ENCODE assay signal across 9 cellular contexts in the genomic region with DNA sequence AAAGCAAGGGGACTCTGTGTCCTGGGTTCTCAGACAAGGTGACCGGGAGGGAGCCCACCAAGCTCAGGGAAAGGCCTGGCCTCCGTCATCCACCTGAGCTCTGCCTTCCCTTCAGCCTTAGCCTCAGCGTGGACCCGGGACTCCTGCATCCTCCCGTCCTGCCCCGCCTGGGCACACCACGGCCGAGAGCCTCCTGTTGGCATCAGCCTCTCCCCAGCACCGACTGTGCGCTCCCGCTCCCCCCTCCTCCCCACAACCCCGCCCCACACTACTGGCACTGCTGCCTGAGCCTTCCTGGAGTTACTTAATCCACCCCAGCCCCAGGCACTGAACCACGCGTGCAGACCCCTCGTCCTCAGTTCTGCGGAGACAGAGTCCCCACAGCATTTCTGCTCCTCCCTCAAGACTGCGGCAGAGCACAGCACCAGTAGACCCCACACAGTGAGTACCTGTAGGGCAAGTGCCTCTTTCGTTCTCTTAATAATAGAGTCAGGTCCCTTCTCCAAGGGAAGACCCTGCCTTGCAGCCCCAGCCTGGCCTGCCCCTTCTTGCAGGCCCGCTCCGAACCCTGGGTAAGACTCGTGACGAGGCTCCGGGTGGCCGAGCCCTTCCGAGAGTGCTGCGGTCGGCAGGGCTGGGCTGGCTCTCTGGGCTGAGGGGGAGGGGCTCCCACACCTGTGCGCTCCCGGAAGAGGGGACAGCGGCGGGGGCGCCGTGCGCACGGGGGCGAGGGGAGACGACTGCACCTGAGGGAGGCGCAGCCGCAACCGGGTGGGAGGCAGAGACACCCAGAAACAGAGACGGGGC. TPM values are rescaled to one million over a fixed set of nuclear protein-coding genes. Genes with fewer than 3 reads are reported as not detected.
DNase-seq lines count a peak whose midpoint lies in the region; ATAC-seq and TF ChIP-seq lines count a peak whose summit lies in the region.
"Had no signal": no experiment of that assay in that cellular context is flagged by ENCODE, and none has a peak within 500 bp of the region (broad histone marks: within the 10 kb centered on the region; RNA-seq: fewer than 3 reads in every experiment).

Gene AMER3, plus strand, starts transcription at position 307 of the 807 bp plus-strand sequence. CDS start 6,533 bp downstream, outside the sequence.

- H3K9me3 ChIP-seq in prostate gland (no peaks in the 10 kb centered on the region), tibial nerve (no peaks in the 10 kb centered on the region)

- TF ChIP-seq POLR2A in prostate gland (IDR thresholded peaks at IDR 0.05) (no peak), tibial nerve (IDR thresholded peaks at IDR 0.05) (no peak)

- no peak for TF ChIP-seq CTCF in epithelial cell of proximal tubule (conservative IDR thresholded peaks at IDR 0.05; ENCODE audit: low read depth, low read length)
- TF ChIP-seq CTCF in prostate gland (IDR thresholded peaks at IDR 0.05) = no peak
- TF ChIP-seq CTCF in tibial nerve (IDR thresholded peaks at IDR 0.05) = no peak

- H3K27me3 ChIP-seq in prostate gland (replicated peaks; ENCODE audit: insufficient read depth) = peaks cover 15% of the 10 kb centered on the region
- H3K27me3 ChIP-seq in tibial nerve = peaks cover 0 to 45% of the 10 kb centered on the region in 2 donors

- H3K4me1 ChIP-seq in prostate gland (replicated peaks) (no peaks in the 10 kb centered on the region), tibial nerve (peaks cover 0 to 13% (median 0%) of the 10 kb centered on the region in 4 donors)

- no peak for TF ChIP-seq EP300 in tibial nerve (IDR thresholded peaks at IDR 0.05)

- peak within 1 kb of the TSS; percentile 19 for H3K4me3 ChIP-seq in epithelial cell of proximal tubule (ENCODE audit: low read depth, low read length)
- peak within 1 kb of the TSS; percentile 30 to 39 for H3K4me3 ChIP-seq in prostate gland
- peak within 1 kb of the TSS in 1 of 4 donors; percentile 28 for H3K4me3 ChIP-seq in tibial nerve

- H3K36me3 ChIP-seq in prostate gland (no peaks in the 10 kb centered on the region), tibial nerve (no peaks in the 10 kb centered on the region)

- no peak within 1 kb of the TSS for H3K27ac ChIP-seq in prostate gland
- no peak within 1 kb of the TSS for H3K27ac ChIP-seq in tibial nerve

- intact Hi-C loops in prostate gland (cut with DNase I) = no loop called here

- DNase-seq in NCI-H2171 (lab: John Stamatoyannopoulos, UW) = peak; percentile 50
- no peak for DNase-seq in epithelial cell of proximal tubule (ENCODE audit: low read depth)
- no peak for DNase-seq in prostate gland (ENCODE audit: low spot score)
- DNase-seq in stimulated activated CD4-positive, alpha-beta T cell treated with anti-CD3 and anti-CD28 coated beads, Interleukin-4, amount 100 ng/mL, for 24 hours = no peak
- no peak for DNase-seq in tibial nerve (ENCODE audit: low spot score in 2 of 2)

- ATAC-seq in GM19468 (IDR thresholded peaks at IDR 0.05; ENCODE audit: extremely low read depth, unreplicated experiment) (peak; percentile 15), GM21825 (IDR thresholded peaks at IDR 0.05; ENCODE audit: unreplicated experiment) (no peak), GM21576 (IDR thresholded peaks at IDR 0.05; ENCODE audit: unreplicated experiment) (no peak)

- whole genome bisulfite sequencing in prostate gland = 1% methylated on average over 25 of the region's 41 CpGs
- WGBS in tibial nerve, 2 donors = 2% methylated on average over 27 to 33 of the region's 41 CpGs

RNA-seq across cellular contexts. Expression of gene AMER3, which starts in this region (rescaled TPM):
- total RNA-seq in epithelial cell of proximal tubule (not detected in 2 replicates), prostate gland (10 to 100 TPM in 1 of 2 donors, under 1 TPM in 1; 0.18 to 10.1 TPM), tibial nerve (not detected)
- total RNA-seq: glomerular endothelial cell had no signal
